Comparison of ENCODE assay signal across 39 cellular contexts in the genomic region with DNA sequence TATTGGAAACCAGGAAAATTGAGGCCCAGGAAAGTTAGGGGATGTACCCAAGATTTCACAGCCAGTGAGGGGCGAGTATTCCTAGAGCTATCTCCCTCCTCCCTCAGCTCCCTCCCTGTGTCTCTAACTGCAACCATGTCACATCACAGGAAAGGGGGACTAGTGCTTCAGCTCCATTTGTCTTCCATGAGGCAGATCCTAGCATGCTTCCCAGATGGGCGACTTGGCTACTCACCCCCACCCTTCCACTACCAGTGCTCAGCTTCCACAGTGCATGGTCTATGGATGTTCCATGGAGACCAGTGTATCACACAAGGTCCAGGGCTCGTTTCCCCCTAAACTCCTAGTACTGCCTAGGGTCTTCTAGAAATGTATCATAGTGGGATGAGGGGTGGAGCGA. TPM values are rescaled to one million over a fixed set of nuclear protein-coding genes. Genes with fewer than 3 reads are reported as not detected.
"Had no signal": no experiment of that assay in that cellular context is flagged by ENCODE, and none has a peak within 500 bp of the region (broad histone marks: within the 10 kb centered on the region; RNA-seq: fewer than 3 reads in every experiment).

No MANE protein-coding gene starts in this region.

- DNase-seq: activated B cell treated with CpG ODN at 0.5 μM for 24 hours; activated CD4-positive, alpha-beta memory T cell treated with anti-CD3 and anti-CD28 coated beads, Interleukin-2, amount 10 ng/mL, durations not matched to agents 7 days and 5 days; activated CD4-positive, alpha-beta T cell treated with anti-CD3 and anti-CD28 coated beads for 1 hour; activated CD4-positive, alpha-beta T cell treated with anti-CD3 and anti-CD28 coated beads for 36 hours; activated CD4-positive, alpha-beta T cell treated with anti-CD3 and anti-CD28 coated beads for 48 hours; activated CD4-positive, alpha-beta T cell treated with anti-CD3 and anti-CD28 coated beads, Interleukin-2, amount 10 ng/mL, durations not matched to agents 7 days and 5 days; activated CD4-positive, alpha-beta T cell treated with anti-CD3 and anti-CD28 coated beads, Interleukin-2, amount 50 U/mL, for 48 hours; activated CD8-positive, alpha-beta memory T cell treated with anti-CD3 and anti-CD28 coated beads for 24 hours; activated CD8-positive, alpha-beta memory T cell treated with anti-CD3 and anti-CD28 coated beads, Interleukin-2, amount 50 U/mL, for 48 hours; activated CD8-positive, alpha-beta T cell treated with anti-CD3 and anti-CD28 coated beads, Interleukin-2, amount 10 ng/mL, durations not matched to agents 7 days and 5 days; activated effector memory CD4-positive, alpha-beta T cell treated with Interleukin-2 at 50 U/mL for 16 hours; activated gamma-delta T cell; activated naive CD4-positive, alpha-beta T cell treated with anti-CD3 and anti-CD28 coated beads, Interleukin-2, amount 10 ng/mL, durations not matched to agents 7 days and 5 days; activated naive CD4-positive, alpha-beta T cell treated with Interleukin-2 at 50 U/mL for 16 hours; activated naive CD8-positive, alpha-beta T cell treated with anti-CD3 and anti-CD28 coated beads, Interleukin-2, amount 10 ng/mL, durations not matched to agents 7 days and 5 days; activated naive CD8-positive, alpha-beta T cell treated with anti-CD3 and anti-CD28 coated beads, Interleukin-2, amount 50 U/mL, for 24 hours; activated T-cell treated with anti-CD3 and anti-CD28 coated beads, Interleukin-2, amount 50 U/mL, for 24 hours; activated T-cell treated with anti-CD3 and anti-CD28 coated beads, Interleukin-2, amount 50 U/mL, for 48 hours; amygdala; anterior cingulate cortex; caudate nucleus; cerebellar nuclear complex; T-helper 1 cell; T-helper 2 cell; T-helper 9 cell had no signal

- H3K36me3 Mint-ChIP-seq: activated naive CD4-positive, alpha-beta T cell treated with anti-CD3 and anti-CD28 coated beads, Interleukin-2, amount 10 ng/mL, durations not matched to agents 7 days and 5 days; activated naive CD4-positive, alpha-beta T cell treated with anti-CD3 and anti-CD28 coated beads, Interleukin-2, amount 50 U/mL, for 24 hours; activated naive CD8-positive, alpha-beta T cell; activated naive CD8-positive, alpha-beta T cell treated with anti-CD3 and anti-CD28 coated beads, Interleukin-2, amount 10 ng/mL, durations not matched to agents 7 days and 5 days; brain had no signal

- H3K9me3 Mint-ChIP-seq: activated B cell treated with CpG ODN at 0.5 μM for 24 hours; activated CD4-positive, alpha-beta memory T cell treated with anti-CD3 and anti-CD28 coated beads, Interleukin-2, amount 10 ng/mL, durations not matched to agents 7 days and 5 days; activated CD4-positive, alpha-beta T cell treated with anti-CD3 and anti-CD28 coated beads, Interleukin-2, amount 10 ng/mL, durations not matched to agents 7 days and 5 days; activated naive CD4-positive, alpha-beta T cell treated with anti-CD3 and anti-CD28 coated beads, Interleukin-2, amount 10 ng/mL, durations not matched to agents 7 days and 5 days; activated naive CD4-positive, alpha-beta T cell treated with anti-CD3 and anti-CD28 coated beads, Interleukin-2, amount 50 U/mL, for 24 hours; activated naive CD8-positive, alpha-beta T cell treated with anti-CD3 and anti-CD28 coated beads, Interleukin-2, amount 10 ng/mL, durations not matched to agents 7 days and 5 days; activated naive CD8-positive, alpha-beta T cell treated with anti-CD3 and anti-CD28 coated beads, Interleukin-2, amount 50 U/mL, for 24 hours; activated T-cell treated with anti-CD3 and anti-CD28 coated beads, Interleukin-2, amount 50 U/mL, for 24 hours; activated T-helper 2 cell treated with anti-CD3 and anti-CD28 coated beads, Interferon-gamma antibody, Interleukin-2, Interleukin-4, amounts not matched to agents 10 μg/mL and 5 μg/mL and 100 μg/mL, durations not matched to agents 14 hours and 24 hours and 36 hours; brain; central memory CD8-positive, alpha-beta T cell; T-helper 1 cell treated with Interleukin-12 subunit alpha and Interleukin-12 subunit beta and Interleukin-4 antibody, amounts not matched to agents 30 μg/mL and 1 μg/mL, for 36 hours; T-helper 2 cell treated with Interferon-gamma antibody and Interleukin-4, amounts not matched to agents 5 μg/mL and 100 μg/mL, for 36 hours had no signal

- H3K27me3 ChIP-seq: ascending aorta, cardiac muscle cell had no signal

- ATAC-seq: activated CD4-positive, alpha-beta T cell treated with anti-CD3 and anti-CD28 coated beads for 36 hours; activated CD8-positive, alpha-beta T cell treated with anti-CD3 and anti-CD28 coated beads, Interleukin-2, amount 10 ng/mL, durations not matched to agents 7 days and 5 days; activated naive CD8-positive, alpha-beta T cell treated with anti-CD3 and anti-CD28 coated beads, Interleukin-2, amount 50 U/mL, for 24 hours had no signal

- H3K36me3 ChIP-seq: ascending aorta, cardiac muscle cell had no signal

- H3K27ac Mint-ChIP-seq: activated B cell treated with CpG ODN at 0.5 μM for 24 hours; activated CD4-positive, alpha-beta memory T cell treated with anti-CD3 and anti-CD28 coated beads, Interleukin-2, amount 10 ng/mL, durations not matched to agents 7 days and 5 days; activated CD4-positive, alpha-beta T cell treated with anti-CD3 and anti-CD28 coated beads for 36 hours; activated CD4-positive, alpha-beta T cell treated with anti-CD3 and anti-CD28 coated beads, Interleukin-2, amount 10 ng/mL, durations not matched to agents 7 days and 5 days; activated CD8-positive, alpha-beta T cell treated with anti-CD3 and anti-CD28 coated beads, Interleukin-2, amount 10 ng/mL, durations not matched to agents 7 days and 5 days; activated naive CD4-positive, alpha-beta T cell treated with anti-CD3 and anti-CD28 coated beads, Interleukin-2, amount 10 ng/mL, durations not matched to agents 7 days and 5 days; activated naive CD4-positive, alpha-beta T cell treated with anti-CD3 and anti-CD28 coated beads, Interleukin-2, amount 50 U/mL, for 24 hours; activated naive CD8-positive, alpha-beta T cell; activated naive CD8-positive, alpha-beta T cell treated with anti-CD3 and anti-CD28 coated beads, Interleukin-2, amount 10 ng/mL, durations not matched to agents 7 days and 5 days; activated naive CD8-positive, alpha-beta T cell treated with anti-CD3 and anti-CD28 coated beads, Interleukin-2, amount 50 U/mL, for 24 hours; activated T-cell treated with anti-CD3 and anti-CD28 coated beads, Interleukin-2, amount 50 U/mL, for 24 hours; activated T-helper 2 cell treated with anti-CD3 and anti-CD28 coated beads, Interferon-gamma antibody, Interleukin-2, Interleukin-4, amounts not matched to agents 10 μg/mL and 5 μg/mL and 100 μg/mL, durations not matched to agents 14 hours and 24 hours and 36 hours; brain; T-helper 1 cell treated with Interleukin-12 subunit alpha and Interleukin-12 subunit beta and Interleukin-4 antibody, amounts not matched to agents 30 μg/mL and 1 μg/mL, for 36 hours; T-helper 2 cell treated with Interferon-gamma antibody and Interleukin-4, amounts not matched to agents 5 μg/mL and 100 μg/mL, for 36 hours had no signal

- H3K4me3 ChIP-seq: ascending aorta, cardiac muscle cell had no signal

- H3K9me3 ChIP-seq: ascending aorta had no signal

- H3K4me1 Mint-ChIP-seq: activated naive CD4-positive, alpha-beta T cell treated with anti-CD3 and anti-CD28 coated beads, Interleukin-2, amount 10 ng/mL, durations not matched to agents 7 days and 5 days; activated naive CD4-positive, alpha-beta T cell treated with anti-CD3 and anti-CD28 coated beads, Interleukin-2, amount 50 U/mL, for 24 hours; activated naive CD8-positive, alpha-beta T cell treated with anti-CD3 and anti-CD28 coated beads, Interleukin-2, amount 10 ng/mL, durations not matched to agents 7 days and 5 days; activated naive CD8-positive, alpha-beta T cell treated with anti-CD3 and anti-CD28 coated beads, Interleukin-2, amount 50 U/mL, for 24 hours; brain; central memory CD8-positive, alpha-beta T cell had no signal

- H3K27ac ChIP-seq: ascending aorta, cardiac muscle cell, VCaP had no signal

- FAIRE-seq: TTC549 had no signal

- H3K4me3 Mint-ChIP-seq: activated B cell treated with CpG ODN at 0.5 μM for 24 hours; activated CD4-positive, alpha-beta memory T cell treated with anti-CD3 and anti-CD28 coated beads, Interleukin-2, amount 10 ng/mL, durations not matched to agents 7 days and 5 days; activated CD4-positive, alpha-beta T cell treated with anti-CD3 and anti-CD28 coated beads for 36 hours; activated CD4-positive, alpha-beta T cell treated with anti-CD3 and anti-CD28 coated beads, Interleukin-2, amount 10 ng/mL, durations not matched to agents 7 days and 5 days; activated CD8-positive, alpha-beta T cell treated with anti-CD3 and anti-CD28 coated beads, Interleukin-2, amount 10 ng/mL, durations not matched to agents 7 days and 5 days; activated naive CD4-positive, alpha-beta T cell treated with anti-CD3 and anti-CD28 coated beads, Interleukin-2, amount 10 ng/mL, durations not matched to agents 7 days and 5 days; activated naive CD4-positive, alpha-beta T cell treated with anti-CD3 and anti-CD28 coated beads, Interleukin-2, amount 50 U/mL, for 24 hours; activated naive CD8-positive, alpha-beta T cell; activated naive CD8-positive, alpha-beta T cell treated with anti-CD3 and anti-CD28 coated beads, Interleukin-2, amount 10 ng/mL, durations not matched to agents 7 days and 5 days; activated naive CD8-positive, alpha-beta T cell treated with anti-CD3 and anti-CD28 coated beads, Interleukin-2, amount 50 U/mL, for 24 hours; activated T-cell treated with anti-CD3 and anti-CD28 coated beads, Interleukin-2, amount 50 U/mL, for 24 hours; brain; central memory CD8-positive, alpha-beta T cell; T-helper 1 cell treated with Interleukin-12 subunit alpha and Interleukin-12 subunit beta and Interleukin-4 antibody, amounts not matched to agents 30 μg/mL and 1 μg/mL, for 36 hours; T-helper 2 cell treated with Interferon-gamma antibody and Interleukin-4, amounts not matched to agents 5 μg/mL and 100 μg/mL, for 36 hours had no signal

- H3K27me3 Mint-ChIP-seq: brain had no signal

- H3K4me1 ChIP-seq: ascending aorta had no signal

RNA-seq across cellular contexts. Expression of gene SPRR4, which starts 4.6 kb away (rescaled TPM):
- total RNA-seq: activated B cell treated with CpG ODN at 0.5 μM for 24 hours; activated CD4-positive, alpha-beta memory T cell treated with anti-CD3 and anti-CD28 coated beads, Interleukin-2, amount 10 ng/mL, durations not matched to agents 7 days and 5 days; activated CD4-positive, alpha-beta T cell treated with anti-CD3 and anti-CD28 coated beads for 36 hours; activated CD4-positive, alpha-beta T cell treated with anti-CD3 and anti-CD28 coated beads, Interleukin-2, amount 10 ng/mL, durations not matched to agents 7 days and 5 days; activated CD8-positive, alpha-beta T cell treated with anti-CD3 and anti-CD28 coated beads, Interleukin-2, amount 10 ng/mL, durations not matched to agents 7 days and 5 days; activated naive CD8-positive, alpha-beta T cell treated with anti-CD3 and anti-CD28 coated beads, Interleukin-2, amount 10 ng/mL, durations not matched to agents 7 days and 5 days; activated T-helper 2 cell treated with anti-CD3 and anti-CD28 coated beads, Interferon-gamma antibody, Interleukin-2, Interleukin-4, amounts not matched to agents 10 μg/mL and 5 μg/mL and 100 μg/mL, durations not matched to agents 14 hours and 24 hours and 36 hours; ascending aorta; bronchial epithelial cell; cardiac muscle cell; chondrocyte had no signal
- polyA plus RNA-seq: adipose tissue, cardiac muscle cell had no signal

RNA-seq across cellular contexts. Expression of gene SPRR1A, which starts 18.0 kb away (rescaled TPM):
- total RNA-seq: activated B cell treated with CpG ODN at 0.5 μM for 24 hours; activated CD4-positive, alpha-beta memory T cell treated with anti-CD3 and anti-CD28 coated beads, Interleukin-2, amount 10 ng/mL, durations not matched to agents 7 days and 5 days; activated CD4-positive, alpha-beta T cell treated with anti-CD3 and anti-CD28 coated beads for 36 hours; activated CD4-positive, alpha-beta T cell treated with anti-CD3 and anti-CD28 coated beads, Interleukin-2, amount 10 ng/mL, durations not matched to agents 7 days and 5 days; activated CD8-positive, alpha-beta T cell treated with anti-CD3 and anti-CD28 coated beads, Interleukin-2, amount 10 ng/mL, durations not matched to agents 7 days and 5 days; activated naive CD8-positive, alpha-beta T cell treated with anti-CD3 and anti-CD28 coated beads, Interleukin-2, amount 10 ng/mL, durations not matched to agents 7 days and 5 days; activated T-helper 2 cell treated with anti-CD3 and anti-CD28 coated beads, Interferon-gamma antibody, Interleukin-2, Interleukin-4, amounts not matched to agents 10 μg/mL and 5 μg/mL and 100 μg/mL, durations not matched to agents 14 hours and 24 hours and 36 hours; ascending aorta; bronchial epithelial cell; cardiac muscle cell; chondrocyte had no signal
- polyA plus RNA-seq: cardiac muscle cell had no signal

RNA-seq across cellular contexts. Expression of gene SPRR5, which starts 18.8 kb away (rescaled TPM):
- total RNA-seq: activated B cell treated with CpG ODN at 0.5 μM for 24 hours; activated CD4-positive, alpha-beta memory T cell treated with anti-CD3 and anti-CD28 coated beads, Interleukin-2, amount 10 ng/mL, durations not matched to agents 7 days and 5 days; activated CD4-positive, alpha-beta T cell treated with anti-CD3 and anti-CD28 coated beads for 36 hours; activated CD4-positive, alpha-beta T cell treated with anti-CD3 and anti-CD28 coated beads, Interleukin-2, amount 10 ng/mL, durations not matched to agents 7 days and 5 days; activated CD8-positive, alpha-beta T cell treated with anti-CD3 and anti-CD28 coated beads, Interleukin-2, amount 10 ng/mL, durations not matched to agents 7 days and 5 days; activated naive CD8-positive, alpha-beta T cell treated with anti-CD3 and anti-CD28 coated beads, Interleukin-2, amount 10 ng/mL, durations not matched to agents 7 days and 5 days; activated T-helper 2 cell treated with anti-CD3 and anti-CD28 coated beads, Interferon-gamma antibody, Interleukin-2, Interleukin-4, amounts not matched to agents 10 μg/mL and 5 μg/mL and 100 μg/mL, durations not matched to agents 14 hours and 24 hours and 36 hours; ascending aorta; bronchial epithelial cell; cardiac muscle cell; chondrocyte had no signal
- polyA plus RNA-seq: adipose tissue, cardiac muscle cell had no signal

RNA-seq across cellular contexts. Expression of gene SPRR3, which starts 35.7 kb away (rescaled TPM):
- total RNA-seq: activated B cell treated with CpG ODN at 0.5 μM for 24 hours; activated CD4-positive, alpha-beta memory T cell treated with anti-CD3 and anti-CD28 coated beads, Interleukin-2, amount 10 ng/mL, durations not matched to agents 7 days and 5 days; activated CD4-positive, alpha-beta T cell treated with anti-CD3 and anti-CD28 coated beads for 36 hours; activated CD4-positive, alpha-beta T cell treated with anti-CD3 and anti-CD28 coated beads, Interleukin-2, amount 10 ng/mL, durations not matched to agents 7 days and 5 days; activated CD8-positive, alpha-beta T cell treated with anti-CD3 and anti-CD28 coated beads, Interleukin-2, amount 10 ng/mL, durations not matched to agents 7 days and 5 days; activated naive CD8-positive, alpha-beta T cell treated with anti-CD3 and anti-CD28 coated beads, Interleukin-2, amount 10 ng/mL, durations not matched to agents 7 days and 5 days; activated T-helper 2 cell treated with anti-CD3 and anti-CD28 coated beads, Interferon-gamma antibody, Interleukin-2, Interleukin-4, amounts not matched to agents 10 μg/mL and 5 μg/mL and 100 μg/mL, durations not matched to agents 14 hours and 24 hours and 36 hours; cardiac muscle cell; chondrocyte had no signal
- polyA plus RNA-seq: cardiac muscle cell had no signal

RNA-seq across cellular contexts. Expression of gene IVL, which starts 57.5 kb away (rescaled TPM):
- total RNA-seq: activated B cell treated with CpG ODN at 0.5 μM for 24 hours; activated CD4-positive, alpha-beta memory T cell treated with anti-CD3 and anti-CD28 coated beads, Interleukin-2, amount 10 ng/mL, durations not matched to agents 7 days and 5 days; activated CD4-positive, alpha-beta T cell treated with anti-CD3 and anti-CD28 coated beads, Interleukin-2, amount 10 ng/mL, durations not matched to agents 7 days and 5 days; activated CD8-positive, alpha-beta T cell treated with anti-CD3 and anti-CD28 coated beads, Interleukin-2, amount 10 ng/mL, durations not matched to agents 7 days and 5 days; activated naive CD8-positive, alpha-beta T cell treated with anti-CD3 and anti-CD28 coated beads, Interleukin-2, amount 10 ng/mL, durations not matched to agents 7 days and 5 days; activated T-helper 2 cell treated with anti-CD3 and anti-CD28 coated beads, Interferon-gamma antibody, Interleukin-2, Interleukin-4, amounts not matched to agents 10 μg/mL and 5 μg/mL and 100 μg/mL, durations not matched to agents 14 hours and 24 hours and 36 hours; ascending aorta; cardiac muscle cell; chondrocyte had no signal
- polyA plus RNA-seq: cardiac muscle cell had no signal
